In genomic region chr12:130847097-130847496, GRCh38 we compare ENCODE assay signal across 2 cellular contexts.
TF ChIP-seq lines count a peak whose summit lies in the region.

No MANE protein-coding gene starts in this region.

TF ChIP-seq in HepG2, 621 proteins besides CTCF, POLR2A, EP300 and RAD21:
- TF ChIP-seq RFX1 (IDR thresholded peaks at IDR 0.05) (no peak), TCF12 (IDR thresholded peaks at IDR 0.05) (no peak), TCF12 (CRISPR knock-in tag; IDR thresholded peaks at IDR 0.05) (no peak), CC2D1A (CRISPR knock-in tag; IDR thresholded peaks at IDR 0.05) (no peak), CCDC6 (CRISPR knock-in tag; IDR thresholded peaks at IDR 0.05) (no peak), ZNF101 (CRISPR knock-in tag; IDR thresholded peaks at IDR 0.05; ENCODE audit: borderline replicate concordance, low read depth) (no peak), ZFP82 (CRISPR knock-in tag; IDR thresholded peaks at IDR 0.05; ENCODE audit: borderline replicate concordance) (no peak), GPN1 (CRISPR knock-in tag; IDR thresholded peaks at IDR 0.05; ENCODE audit: borderline replicate concordance) (no peak), FOXA3 (CRISPR knock-in tag; IDR thresholded peaks at IDR 0.05) (0 out of 2 replicates have a peak, but pooled peaks have one; percentile 5), ATF6 (CRISPR knock-in tag; conservative IDR thresholded peaks at IDR 0.05) (no peak)
- TF ChIP-seq, protein P1, sequence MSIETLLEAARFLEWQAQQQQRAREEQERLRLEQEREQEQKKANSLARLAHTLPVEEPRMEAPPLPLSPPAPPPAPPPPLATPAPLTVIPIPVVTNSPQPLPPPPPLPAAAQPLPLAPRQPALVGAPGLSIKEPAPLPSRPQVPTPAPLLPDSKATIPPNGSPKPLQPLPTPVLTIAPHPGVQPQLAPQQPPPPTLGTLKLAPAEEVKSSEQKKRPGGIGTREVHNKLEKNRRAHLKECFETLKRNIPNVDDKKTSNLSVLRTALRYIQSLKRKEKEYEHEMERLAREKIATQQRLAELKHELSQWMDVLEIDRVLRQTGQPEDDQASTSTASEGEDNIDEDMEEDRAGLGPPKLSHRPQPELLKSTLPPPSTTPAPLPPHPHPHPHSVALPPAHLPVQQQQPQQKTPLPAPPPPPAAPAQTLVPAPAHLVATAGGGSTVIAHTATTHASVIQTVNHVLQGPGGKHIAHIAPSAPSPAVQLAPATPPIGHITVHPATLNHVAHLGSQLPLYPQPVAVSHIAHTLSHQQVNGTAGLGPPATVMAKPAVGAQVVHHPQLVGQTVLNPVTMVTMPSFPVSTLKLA (IDR thresholded peaks at IDR 0.05), result peak; percentile 92

TF ChIP-seq in H1, 55 proteins besides CTCF, POLR2A, EP300 and RAD21:
- no peak for TF ChIP-seq JUN (IDR thresholded peaks at IDR 0.05; ENCODE audit: low read depth, low read length)
